Comparison of ENCODE assay signal across 9 cellular contexts in genomic region chr1:202214089-202214843, GRCh38. TPM values are rescaled to one million over a fixed set of nuclear protein-coding genes. Genes with fewer than 3 reads are reported as not detected.
A peak's percentile ranks its signal among the peaks of the same experiment; 100 is the strongest.
DNase-seq lines count a peak whose midpoint lies in the region; ATAC-seq and TF ChIP-seq lines count a peak whose summit lies in the region.
"Had no signal": no experiment of that assay in that cellular context is flagged by ENCODE, and none has a peak within 500 bp of the region (broad histone marks: within the 10 kb centered on the region; RNA-seq: fewer than 3 reads in every experiment).

No MANE protein-coding gene starts in this region.

- no peaks in the 10 kb centered on the region for H3F3A ChIP-seq in MM.1S (ENCODE audit: insufficient read depth, low read length)

- H3K4me1 ChIP-seq in colonic mucosa (no peaks in the 10 kb centered on the region), mesenchymal stem cell (ENCODE audit: control insufficient read depth, insufficient read depth, low read depth, low read length) (peaks cover 3% of the 10 kb centered on the region), MM.1S (ENCODE audit: low read length) (no peaks in the 10 kb centered on the region)

- no peak overlapping the region for H4K91ac ChIP-seq in mesenchymal stem cell (ENCODE audit: low read length)

- peak overlapping the region; percentile 25 for H3K4me3 ChIP-seq in colonic mucosa
- H3K4me3 ChIP-seq in mesenchymal stem cell (ENCODE audit: insufficient read depth in 1 of 2, low read depth in 1 of 2, low read length in 2 of 2) = peak overlapping the region in 1 of 2 experiments; percentile 47
- no peak overlapping the region for H3K4me3 ChIP-seq in MM.1S (ENCODE audit: low read length)

- no peak overlapping the region for H3K14ac ChIP-seq in mesenchymal stem cell (ENCODE audit: low read length in 2 of 2)

- no peaks in the 10 kb centered on the region for H4K20me1 ChIP-seq in MM.1S (ENCODE audit: insufficient read depth, low read length)

- TF ChIP-seq CTCF in colonic mucosa (IDR thresholded peaks at IDR 0.05) (no peak), type B pancreatic cell (conservative IDR thresholded peaks at IDR 0.05) (no peak), MM.1S (IDR thresholded peaks at IDR 0.05; ENCODE audit: low read length) (no peak)

- H3K9me2 ChIP-seq in MM.1S (replicated peaks; ENCODE audit: insufficient read depth, low read length) = no peaks in the 10 kb centered on the region

- peak overlapping the region in 1 of 2 donors; percentile 13 for H3K9ac ChIP-seq in colonic mucosa (ENCODE audit: low read depth in 2 of 2, low read length in 2 of 2)
- H3K9ac ChIP-seq in mesenchymal stem cell (ENCODE audit: low read length) = no peak overlapping the region
- H3K9ac ChIP-seq in MM.1S (ENCODE audit: low read length) = no peak overlapping the region

- H3K36me3 Mint-ChIP-seq in activated T-cell treated with anti-CD3 and anti-CD28 coated beads, Interleukin-2, amount 50 U/mL, for 24 hours (ENCODE audit: low read depth) = no peaks in the 10 kb centered on the region
- H3K36me3 Mint-ChIP-seq in type B pancreatic cell = no peaks in the 10 kb centered on the region

- no peak overlapping the region for H2BK15ac ChIP-seq in mesenchymal stem cell (ENCODE audit: low read depth, poor library complexity, severe bottlenecking)

- no peak overlapping the region for H2AK5ac ChIP-seq in mesenchymal stem cell (ENCODE audit: low read length, severe bottlenecking)

- no peaks in the 10 kb centered on the region for H3K79me1 ChIP-seq in mesenchymal stem cell (replicated peaks; ENCODE audit: low read length, poor library complexity, severe bottlenecking)

- no peaks in the 10 kb centered on the region for H3K36me3 ChIP-seq in colonic mucosa
- H3K36me3 ChIP-seq in mesenchymal stem cell (ENCODE audit: control insufficient read depth in 1 of 2, insufficient read depth in 2 of 2, low read depth in 1 of 2, low read length in 2 of 2) = no peaks in the 10 kb centered on the region
- no peaks in the 10 kb centered on the region for H3K36me3 ChIP-seq in MM.1S (replicated peaks; ENCODE audit: insufficient read depth, low read length)

- ATAC-seq in HG03108 (IDR thresholded peaks at IDR 0.05; ENCODE audit: unreplicated experiment) = no peak

- H3K27ac ChIP-seq in colonic mucosa (no peak overlapping the region), mesenchymal stem cell (ENCODE audit: low read length, poor library complexity, severe bottlenecking) (no peak overlapping the region), MM.1S (ENCODE audit: low read length) (no peak overlapping the region)

- H3K4me2 ChIP-seq in mesenchymal stem cell (ENCODE audit: low read length, poor library complexity, severe bottlenecking) = peak overlapping the region; percentile 85
- H3K4me2 ChIP-seq in MM.1S (ENCODE audit: low read depth, low read length) = no peak overlapping the region

- H3K27me3 ChIP-seq in colonic mucosa = peaks cover 7% of the 10 kb centered on the region
- peaks cover 73 to 99% of the 10 kb centered on the region in 2 experiments for H3K27me3 ChIP-seq in mesenchymal stem cell (ENCODE audit: control insufficient read depth in 1 of 2, insufficient read depth in 1 of 2, low read length in 2 of 2)
- peaks cover 95% of the 10 kb centered on the region for H3K27me3 ChIP-seq in MM.1S (replicated peaks; ENCODE audit: insufficient read depth, low read length)

- H3K4me3 Mint-ChIP-seq in activated T-cell treated with anti-CD3 and anti-CD28 coated beads, Interleukin-2, amount 50 U/mL, for 24 hours = peak overlapping the region; percentile 45
- H3K4me3 Mint-ChIP-seq in type B pancreatic cell = peak overlapping the region; percentile 87

- no peaks in the 10 kb centered on the region for H3K79me2 ChIP-seq in MM.1S (ENCODE audit: low read length)

- peak overlapping the region in 1 of 2 experiments; percentile 18 for H3K18ac ChIP-seq in mesenchymal stem cell (ENCODE audit: low read depth in 1 of 2, low read length in 2 of 2)

- intact Hi-C loops in colonic mucosa (cut with DNase I) = no loop called here

- H3K27me3 Mint-ChIP-seq in activated T-cell treated with anti-CD3 and anti-CD28 coated beads, Interleukin-2, amount 50 U/mL, for 24 hours = peaks cover 65% of the 10 kb centered on the region
- peaks cover 86% of the 10 kb centered on the region for H3K27me3 Mint-ChIP-seq in type B pancreatic cell

- no peak for DNase-seq in activated T-cell treated with anti-CD3 and anti-CD28 coated beads, Interleukin-2, amount 50 U/mL, for 24 hours
- DNase-seq in activated T-cell treated with anti-CD3 and anti-CD28 coated beads for 4 hours = no peak
- no peak for DNase-seq in colonic mucosa
- no peak for DNase-seq in mesenchymal stem cell
- DNase-seq in type B pancreatic cell (ENCODE audit: extremely low spot score, unreplicated experiment) = no peak
- no peak for DNase-seq in MM.1S
- no peak for DNase-seq in NCI-H187 (lab: John Stamatoyannopoulos, UW)

- no peak overlapping the region for H2BK12ac ChIP-seq in mesenchymal stem cell (ENCODE audit: low read length in 2 of 2)

- peaks cover 6% of the 10 kb centered on the region for H3K4me1 Mint-ChIP-seq in activated T-cell treated with anti-CD3 and anti-CD28 coated beads, Interleukin-2, amount 50 U/mL, for 24 hours (ENCODE audit: low read depth)
- H3K4me1 Mint-ChIP-seq in type B pancreatic cell (ENCODE audit: unreplicated experiment) = peaks cover 13% of the 10 kb centered on the region

- H3K9me3 ChIP-seq in colonic mucosa = no peaks in the 10 kb centered on the region
- H3K9me3 ChIP-seq in mesenchymal stem cell (ENCODE audit: control insufficient read depth, low read length) = peaks cover 4% of the 10 kb centered on the region
- H3K9me3 ChIP-seq in MM.1S (replicated peaks; ENCODE audit: insufficient read depth, low read length) = no peaks in the 10 kb centered on the region

- H2AFZ ChIP-seq in mesenchymal stem cell (ENCODE audit: low read depth, low read length) (no peak overlapping the region), MM.1S (ENCODE audit: low read length) (no peak overlapping the region)

- H3K4ac ChIP-seq in mesenchymal stem cell (ENCODE audit: low read depth in 1 of 2, low read length in 2 of 2) = no peak overlapping the region

- H3K27ac Mint-ChIP-seq in activated T-cell treated with anti-CD3 and anti-CD28 coated beads, Interleukin-2, amount 50 U/mL, for 24 hours = no peak overlapping the region
- peak overlapping the region; percentile 22 for H3K27ac Mint-ChIP-seq in type B pancreatic cell

- no peaks in the 10 kb centered on the region for H3K9me3 Mint-ChIP-seq in activated T-cell treated with anti-CD3 and anti-CD28 coated beads, Interleukin-2, amount 50 U/mL, for 24 hours
- no peaks in the 10 kb centered on the region for H3K9me3 Mint-ChIP-seq in type B pancreatic cell

- no peak overlapping the region for H2BK120ac ChIP-seq in mesenchymal stem cell (ENCODE audit: low read depth, low read length)

- WGBS in mesenchymal stem cell = 6% methylated on average over 35 of the region's 56 CpGs

- no peak overlapping the region for H4K8ac ChIP-seq in mesenchymal stem cell (ENCODE audit: low read length)

- H2BK5ac ChIP-seq in mesenchymal stem cell (ENCODE audit: low read depth, low read length, poor library complexity, severe bottlenecking) = no peak overlapping the region

- H3K23ac ChIP-seq in mesenchymal stem cell (ENCODE audit: low read length in 2 of 2) = no peak overlapping the region

RNA-seq across cellular contexts. Expression of gene LGR6, which starts 20.7 kb away (rescaled TPM):
- total RNA-seq in colonic mucosa (1 to 10 TPM; 1.3 to 1.6 TPM), type B pancreatic cell (ENCODE audit: low replicate concordance) (2.8 and 6.9 TPM in 2 replicates)
- polyA plus RNA-seq in mesenchymal stem cell (2013, experiment 1 of 2) = not detected
- polyA plus RNA-seq in mesenchymal stem cell (2013, experiment 2 of 2) = not detected
- total RNA-seq: SK-MEL-5 had no signal

RNA-seq across cellular contexts. Expression of gene PTPN7, which starts 53.9 kb away (rescaled TPM):
- total RNA-seq in colonic mucosa (1 to 10 TPM; 2.0 to 2.9 TPM), type B pancreatic cell (ENCODE audit: low replicate concordance) (0.29 TPM in 1 of 2 replicates, not detected in the other)
- polyA plus RNA-seq in mesenchymal stem cell (2013, experiment 1 of 2) = not detected
- 0.15 TPM for polyA plus RNA-seq in mesenchymal stem cell (2013, experiment 2 of 2)
- total RNA-seq: SK-MEL-5 had no signal
